Comparison of ENCODE assay signal across 1 cellular context in the genomic region with DNA sequence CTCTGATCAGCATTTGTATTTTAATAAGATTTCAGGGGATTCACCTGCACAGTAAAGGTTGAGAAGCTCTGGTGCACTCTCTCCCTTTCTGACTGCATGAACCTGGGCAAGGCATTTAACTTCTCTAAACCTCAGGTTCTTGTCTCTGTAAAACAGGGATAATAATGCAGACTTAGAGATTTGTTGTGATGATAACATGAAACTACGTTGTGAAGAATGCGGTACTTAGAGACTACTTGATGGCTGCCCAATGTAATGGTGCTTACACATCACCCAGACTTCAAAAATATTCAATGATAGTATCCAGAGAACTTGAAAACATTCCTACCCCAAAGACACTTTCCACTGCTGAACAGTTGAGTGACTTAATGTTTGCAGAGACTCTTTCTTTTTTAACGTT.
TF ChIP-seq lines count a peak whose summit lies in the region.

No MANE protein-coding gene starts in this region.

TF ChIP-seq in SK-N-SH, 30 proteins besides CTCF, POLR2A, EP300 and RAD21 (continued from another document):
- TF ChIP-seq, protein P1, sequence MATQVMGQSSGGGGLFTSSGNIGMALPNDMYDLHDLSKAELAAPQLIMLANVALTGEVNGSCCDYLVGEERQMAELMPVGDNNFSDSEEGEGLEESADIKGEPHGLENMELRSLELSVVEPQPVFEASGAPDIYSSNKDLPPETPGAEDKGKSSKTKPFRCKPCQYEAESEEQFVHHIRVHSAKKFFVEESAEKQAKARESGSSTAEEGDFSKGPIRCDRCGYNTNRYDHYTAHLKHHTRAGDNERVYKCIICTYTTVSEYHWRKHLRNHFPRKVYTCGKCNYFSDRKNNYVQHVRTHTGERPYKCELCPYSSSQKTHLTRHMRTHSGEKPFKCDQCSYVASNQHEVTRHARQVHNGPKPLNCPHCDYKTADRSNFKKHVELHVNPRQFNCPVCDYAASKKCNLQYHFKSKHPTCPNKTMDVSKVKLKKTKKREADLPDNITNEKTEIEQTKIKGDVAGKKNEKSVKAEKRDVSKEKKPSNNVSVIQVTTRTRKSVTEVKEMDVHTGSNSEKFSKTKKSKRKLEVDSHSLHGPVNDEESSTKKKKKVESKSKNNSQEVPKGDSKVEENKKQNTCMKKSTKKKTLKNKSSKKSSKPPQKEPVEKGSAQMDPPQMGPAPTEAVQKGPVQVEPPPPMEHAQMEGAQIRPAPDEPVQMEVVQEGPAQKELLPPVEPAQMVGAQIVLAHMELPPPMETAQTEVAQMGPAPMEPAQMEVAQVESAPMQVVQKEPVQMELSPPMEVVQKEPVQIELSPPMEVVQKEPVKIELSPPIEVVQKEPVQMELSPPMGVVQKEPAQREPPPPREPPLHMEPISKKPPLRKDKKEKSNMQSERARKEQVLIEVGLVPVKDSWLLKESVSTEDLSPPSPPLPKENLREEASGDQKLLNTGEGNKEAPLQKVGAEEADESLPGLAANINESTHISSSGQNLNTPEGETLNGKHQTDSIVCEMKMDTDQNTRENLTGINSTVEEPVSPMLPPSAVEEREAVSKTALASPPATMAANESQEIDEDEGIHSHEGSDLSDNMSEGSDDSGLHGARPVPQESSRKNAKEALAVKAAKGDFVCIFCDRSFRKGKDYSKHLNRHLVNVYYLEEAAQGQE (IDR thresholded peaks at IDR 0.05; ENCODE audit: low read depth, low read length): no peak
- TF ChIP-seq NRF1 (IDR thresholded peaks at IDR 0.05; ENCODE audit: low read depth, low read length) (no peak), SIN3A (IDR thresholded peaks at IDR 0.05; ENCODE audit: borderline replicate concordance, low read depth, low read length) (no peak), ELF1 (IDR thresholded peaks at IDR 0.05) (no peak), POLR2AphosphoS5 (IDR thresholded peaks at IDR 0.05; ENCODE audit: low read depth, low read length) (no peak), GATA2 (CRISPR knock-in tag; IDR thresholded peaks at IDR 0.05) (no peak), FOSL2 (IDR thresholded peaks at IDR 0.05; ENCODE audit: borderline replicate concordance, low read depth) (peak; percentile 15; the same call in 1 of the 2 replicates), FOXM1 (IDR thresholded peaks at IDR 0.05; ENCODE audit: low read depth) (no peak), MXI1 (IDR thresholded peaks at IDR 0.05; ENCODE audit: low read depth, low read length) (no peak), MEF2A (IDR thresholded peaks at IDR 0.05; ENCODE audit: borderline replicate concordance, low read depth) (no peak), TCF12 (IDR thresholded peaks at IDR 0.05) (peak; percentile 76), JUND (IDR thresholded peaks at IDR 0.05) (peak; percentile 15; the same call in 1 of the 2 replicates), NFIC (IDR thresholded peaks at IDR 0.05; ENCODE audit: borderline replicate concordance) (no peak), YY1 (IDR thresholded peaks at IDR 0.05; ENCODE audit: low read depth) (no peak)
- TF ChIP-seq, protein P2, sequence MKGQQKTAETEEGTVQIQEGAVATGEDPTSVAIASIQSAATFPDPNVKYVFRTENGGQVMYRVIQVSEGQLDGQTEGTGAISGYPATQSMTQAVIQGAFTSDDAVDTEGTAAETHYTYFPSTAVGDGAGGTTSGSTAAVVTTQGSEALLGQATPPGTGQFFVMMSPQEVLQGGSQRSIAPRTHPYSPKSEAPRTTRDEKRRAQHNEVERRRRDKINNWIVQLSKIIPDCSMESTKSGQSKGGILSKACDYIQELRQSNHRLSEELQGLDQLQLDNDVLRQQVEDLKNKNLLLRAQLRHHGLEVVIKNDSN (IDR thresholded peaks at IDR 0.05; ENCODE audit: borderline replicate concordance, low read depth): no peak
- TF ChIP-seq, protein P3, sequence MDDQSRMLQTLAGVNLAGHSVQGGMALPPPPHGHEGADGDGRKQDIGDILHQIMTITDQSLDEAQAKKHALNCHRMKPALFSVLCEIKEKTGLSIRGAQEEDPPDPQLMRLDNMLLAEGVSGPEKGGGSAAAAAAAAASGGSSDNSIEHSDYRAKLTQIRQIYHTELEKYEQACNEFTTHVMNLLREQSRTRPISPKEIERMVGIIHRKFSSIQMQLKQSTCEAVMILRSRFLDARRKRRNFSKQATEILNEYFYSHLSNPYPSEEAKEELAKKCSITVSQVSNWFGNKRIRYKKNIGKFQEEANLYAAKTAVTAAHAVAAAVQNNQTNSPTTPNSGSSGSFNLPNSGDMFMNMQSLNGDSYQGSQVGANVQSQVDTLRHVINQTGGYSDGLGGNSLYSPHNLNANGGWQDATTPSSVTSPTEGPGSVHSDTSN (IDR thresholded peaks at IDR 0.05): peak; percentile 56; the same call in 1 of the 2 replicates
- TF ChIP-seq, protein P4, sequence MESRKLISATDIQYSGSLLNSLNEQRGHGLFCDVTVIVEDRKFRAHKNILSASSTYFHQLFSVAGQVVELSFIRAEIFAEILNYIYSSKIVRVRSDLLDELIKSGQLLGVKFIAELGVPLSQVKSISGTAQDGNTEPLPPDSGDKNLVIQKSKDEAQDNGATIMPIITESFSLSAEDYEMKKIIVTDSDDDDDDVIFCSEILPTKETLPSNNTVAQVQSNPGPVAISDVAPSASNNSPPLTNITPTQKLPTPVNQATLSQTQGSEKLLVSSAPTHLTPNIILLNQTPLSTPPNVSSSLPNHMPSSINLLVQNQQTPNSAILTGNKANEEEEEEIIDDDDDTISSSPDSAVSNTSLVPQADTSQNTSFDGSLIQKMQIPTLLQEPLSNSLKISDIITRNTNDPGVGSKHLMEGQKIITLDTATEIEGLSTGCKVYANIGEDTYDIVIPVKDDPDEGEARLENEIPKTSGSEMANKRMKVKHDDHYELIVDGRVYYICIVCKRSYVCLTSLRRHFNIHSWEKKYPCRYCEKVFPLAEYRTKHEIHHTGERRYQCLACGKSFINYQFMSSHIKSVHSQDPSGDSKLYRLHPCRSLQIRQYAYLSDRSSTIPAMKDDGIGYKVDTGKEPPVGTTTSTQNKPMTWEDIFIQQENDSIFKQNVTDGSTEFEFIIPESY (IDR thresholded peaks at IDR 0.05; ENCODE audit: borderline replicate concordance, low read depth): no peak
- TF ChIP-seq, protein P5, sequence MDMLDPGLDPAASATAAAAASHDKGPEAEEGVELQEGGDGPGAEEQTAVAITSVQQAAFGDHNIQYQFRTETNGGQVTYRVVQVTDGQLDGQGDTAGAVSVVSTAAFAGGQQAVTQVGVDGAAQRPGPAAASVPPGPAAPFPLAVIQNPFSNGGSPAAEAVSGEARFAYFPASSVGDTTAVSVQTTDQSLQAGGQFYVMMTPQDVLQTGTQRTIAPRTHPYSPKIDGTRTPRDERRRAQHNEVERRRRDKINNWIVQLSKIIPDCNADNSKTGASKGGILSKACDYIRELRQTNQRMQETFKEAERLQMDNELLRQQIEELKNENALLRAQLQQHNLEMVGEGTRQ (IDR thresholded peaks at IDR 0.05; ENCODE audit: borderline replicate concordance, low read depth, low read length): no peak
TF ChIP-seq in SK-N-SH: peak in this region for 5.
